Comparison of ENCODE assay signal across 8 cellular contexts in the genomic region with DNA sequence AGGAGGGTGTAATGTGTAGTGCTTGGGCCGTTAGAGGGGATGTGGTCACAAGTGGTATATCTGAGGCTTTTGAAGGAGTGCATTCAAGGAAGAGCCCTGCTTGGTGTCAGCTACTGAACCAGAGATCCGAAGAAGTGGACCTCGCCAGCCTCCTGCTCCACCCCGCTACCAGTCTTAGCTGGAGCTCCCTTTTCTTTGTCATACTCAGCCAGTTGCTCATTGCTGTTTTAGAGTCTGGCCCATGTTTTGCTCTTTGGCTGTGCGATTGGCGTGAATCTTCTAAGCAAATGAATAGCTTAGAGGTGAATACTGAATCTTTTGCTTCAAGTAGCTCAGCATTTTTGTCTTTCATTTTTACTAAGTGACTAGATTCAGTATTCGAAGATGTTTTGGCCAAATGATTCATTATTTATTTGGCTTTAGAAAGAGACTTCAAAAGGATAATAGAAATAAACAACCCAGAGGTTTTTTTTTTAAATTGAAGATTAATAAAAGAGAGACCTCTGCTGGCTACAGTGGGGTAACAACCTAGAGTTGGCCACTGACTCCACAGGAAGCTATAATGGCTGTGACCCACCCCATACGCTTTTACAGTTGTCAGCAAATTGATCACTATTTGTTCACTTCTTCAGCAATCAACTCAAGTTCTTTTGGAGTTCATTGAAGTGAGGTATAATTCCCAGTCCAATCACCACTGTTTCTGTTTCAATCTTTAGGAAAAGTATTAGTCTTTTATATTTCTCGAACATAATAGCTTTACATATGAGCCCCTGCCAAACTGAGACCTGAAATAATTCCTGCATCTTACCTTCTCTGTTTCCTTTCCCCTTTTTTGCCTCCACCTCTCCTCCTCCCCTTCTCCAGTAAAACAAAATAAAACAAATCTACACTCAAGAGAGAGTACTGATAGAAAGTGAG. TPM values are rescaled to one million over a fixed set of nuclear protein-coding genes. Genes with fewer than 3 reads are reported as not detected.
DNase-seq lines count a peak whose midpoint lies in the region; ATAC-seq and TF ChIP-seq lines count a peak whose summit lies in the region.

No MANE protein-coding gene starts in this region.

- no TSS peak for BruUV-seq in Calu3 (replicated peaks; lab: Mats Ljungman, UMichigan)

- POLR2A ChIA-PET in CD4-positive, alpha-beta memory T cell (lab: Charles Lee; ENCODE audit: partially characterized antibody), result interaction anchor here (0.6 to 6.5 kb wide), 54 partner anchors 9 to 1658 kb away, joined by 3 to 643 read pairs (median 5); partner anchors contain the start of genes ATF7IP, BCL2L14, BORCS5 and CDKN1B

- peak; percentile 61 to 70 (median 64) for DNase-seq in CD4-positive, alpha-beta memory T cell
- DNase-seq in RPMI8226, result peak; percentile 50
- peak; percentile 80 for DNase-seq in astrocyte of the spinal cord (ENCODE audit: low read depth, low spot score)
- peak; percentile 78 to 82 (median 81) for DNase-seq in immature natural killer cell
- peak; percentile 7 to 16 for DNase-seq in stimulated activated CD4-positive, alpha-beta T cell treated with anti-CD3 and anti-CD28 coated beads, Interleukin-2, amount 100 ng/mL, for 48 hours
- no peak for DNase-seq in Calu3

- intact Hi-C loops in CD4-positive, alpha-beta memory T cell (cut with micrococcal nuclease), result loop anchor here (1.0 to 2.0 kb wide), 10 partner anchors 12 to 361 kb away; partner anchors contain the start of gene GPR19
- intact Hi-C loops in Calu3 (cut with micrococcal nuclease; ENCODE audit: unreplicated experiment), result no loop called here

- peak overlapping the region in 1 of 2 donors; percentile 46 for H3K4me3 ChIP-seq in CD4-positive, alpha-beta memory T cell (ENCODE audit: low read length in 2 of 2)
- no peak overlapping the region for H3K4me3 ChIP-seq in astrocyte of the spinal cord (ENCODE audit: low read depth, low read length)

- ATAC-seq in GM19023 (IDR thresholded peaks at IDR 0.05; ENCODE audit: unreplicated experiment) (peak; percentile 70), HG03280 (IDR thresholded peaks at IDR 0.05; ENCODE audit: unreplicated experiment) (peak; percentile 65)

- H3K4me3 Mint-ChIP-seq in CD4-positive, alpha-beta memory T cell, result peak overlapping the region; percentile 67 to 88 (median 76)
- H3K4me3 Mint-ChIP-seq in immature natural killer cell (peak overlapping the region; percentile 77 to 89 (median 85)), Calu3 (ENCODE audit: low read depth, unreplicated experiment) (no peak overlapping the region)

- H3K27me3 ChIP-seq in CD4-positive, alpha-beta memory T cell (ENCODE audit: insufficient read depth, low read length), result no peaks in the 10 kb centered on the region

- H3K36me3 Mint-ChIP-seq in CD4-positive, alpha-beta memory T cell, result peaks cover 1 to 7% of the 10 kb centered on the region in 2 donors
- peaks cover 0 to 5% (median 3%) of the 10 kb centered on the region in 3 donors for H3K36me3 Mint-ChIP-seq in immature natural killer cell
- H3K36me3 Mint-ChIP-seq in Calu3 (ENCODE audit: insufficient read depth, unreplicated experiment), result no peaks in the 10 kb centered on the region

- peaks cover 24 to 59% (median 41%) of the 10 kb centered on the region in 4 donors for H3K4me1 Mint-ChIP-seq in CD4-positive, alpha-beta memory T cell
- H3K4me1 Mint-ChIP-seq in immature natural killer cell, result peaks cover 49% of the 10 kb centered on the region in 2 donors
- peaks cover 48% of the 10 kb centered on the region for H3K4me1 Mint-ChIP-seq in Calu3 (ENCODE audit: low read depth, unreplicated experiment)

- no peaks in the 10 kb centered on the region for H3K9me3 ChIP-seq in CD4-positive, alpha-beta memory T cell (ENCODE audit: control insufficient read depth in 1 of 2, low read length in 2 of 2)

- H3K4me1 ChIP-seq in CD4-positive, alpha-beta memory T cell (ENCODE audit: insufficient read depth, low read length), result peaks cover 55% of the 10 kb centered on the region

- in situ Hi-C loops in astrocyte of the spinal cord (cut with HindIII; ENCODE audit: low sequenced_read_pairs), result no loop called here

- H3K36me3 ChIP-seq in CD4-positive, alpha-beta memory T cell (ENCODE audit: insufficient read depth, low read length), result no peaks in the 10 kb centered on the region

- H3K27me3 Mint-ChIP-seq in CD4-positive, alpha-beta memory T cell, result no peaks in the 10 kb centered on the region
- H3K27me3 Mint-ChIP-seq in immature natural killer cell (ENCODE audit: low read depth in 3 of 3) (peaks cover 0 to 2% (median 2%) of the 10 kb centered on the region in 3 donors), Calu3 (ENCODE audit: unreplicated experiment) (no peaks in the 10 kb centered on the region)

- CTCF ChIA-PET in CD4-positive, alpha-beta memory T cell (lab: Charles Lee; ENCODE audit: partially characterized antibody), result interaction anchor here (0.5 to 5.4 kb wide), 97 partner anchors 7 to 1154 kb away, joined by 3 to 150 read pairs (median 5); partner anchors contain the start of genes BORCS5, CREBL2, DDX47 and DUSP16
- CTCF ChIA-PET in Calu3 (lab: Charles Lee), result interaction anchor here (0.6 to 2.0 kb wide), 18 partner anchors 8 to 387 kb away, joined by 3 to 10 read pairs (median 4); partner anchors contain the start of gene MANSC1

- H3K27ac ChIP-seq in CD4-positive, alpha-beta memory T cell (ENCODE audit: low read depth, low read length), result peak overlapping the region; percentile 76

- peak overlapping the region; percentile 88 to 93 (median 93) for H3K27ac Mint-ChIP-seq in CD4-positive, alpha-beta memory T cell
- H3K27ac Mint-ChIP-seq in immature natural killer cell (peak overlapping the region; percentile 90 to 96 (median 93)), Calu3 (ENCODE audit: unreplicated experiment) (no peak overlapping the region)

- TF ChIP-seq CTCF in astrocyte of the spinal cord (IDR thresholded peaks at IDR 0.05; ENCODE audit: low read depth, low read length), result peak; percentile 55
- TF ChIP-seq CTCF in Calu3 (IDR thresholded peaks at IDR 0.05; ENCODE audit: unreplicated experiment), result no peak

- no peaks in the 10 kb centered on the region for H3K9me3 Mint-ChIP-seq in CD4-positive, alpha-beta memory T cell
- H3K9me3 Mint-ChIP-seq in immature natural killer cell (peaks cover 0 to 1% (median 0%) of the 10 kb centered on the region in 6 donors), Calu3 (ENCODE audit: low read depth, unreplicated experiment) (no peaks in the 10 kb centered on the region)

RNA-seq across cellular contexts. Expression of gene CDKN1B, which starts 19.9 kb away (rescaled TPM):
- 100 to 1,000 TPM; 232 to 238 TPM for total RNA-seq in CD4-positive, alpha-beta memory T cell
- 10 to 100 TPM; 12.5 to 14.5 TPM for polyA plus RNA-seq in CD4-positive, alpha-beta memory T cell
- polyA plus RNA-seq in immature natural killer cell, result 10 to 100 TPM in 2 of 3 donors, 1 to 10 TPM in 1; 4.4 to 17.6 (median 17.4) TPM
- 37.7 and 41.0 TPM in 2 replicates for total RNA-seq in Calu3 (2022)

RNA-seq across cellular contexts. Expression of gene GPR19, which starts 41.0 kb away (rescaled TPM):
- 1 to 10 TPM; 3.4 to 4.4 TPM for total RNA-seq in CD4-positive, alpha-beta memory T cell
- polyA plus RNA-seq in CD4-positive, alpha-beta memory T cell, result 1 to 10 TPM in 1 of 2 donors, under 1 TPM in 1; 0.55 to 1.2 TPM
- polyA plus RNA-seq in immature natural killer cell, result under 1 TPM in 2 of 3 donors, not detected in 1; 0.37 to 0.65 TPM
- total RNA-seq in Calu3 (2022), result 5.4 and 6.0 TPM in 2 replicates

RNA-seq across cellular contexts. Expression of gene APOLD1, which starts 48.4 kb away (rescaled TPM):
- 1 to 10 TPM; 2.7 to 4.3 TPM for total RNA-seq in CD4-positive, alpha-beta memory T cell
- 1 to 10 TPM in 1 of 2 donors, under 1 TPM in 1; 0.38 to 1.1 TPM for polyA plus RNA-seq in CD4-positive, alpha-beta memory T cell
- under 1 TPM in 1 of 3 donors, not detected in 2; 0.34 TPM for polyA plus RNA-seq in immature natural killer cell
- 5.2 and 5.3 TPM in 2 replicates for total RNA-seq in Calu3 (2022)
